Comparison of ENCODE assay signal across 1 cellular context in genomic region chr2:133377599-133377998, GRCh38.
A peak's percentile ranks its signal among the peaks of the same experiment; 100 is the strongest.
TF ChIP-seq lines count a peak whose summit lies in the region.

No MANE protein-coding gene starts in this region.

TF ChIP-seq in GM23338, 12 proteins besides CTCF, POLR2A, EP300 and RAD21 (continued from another document):
- peak; percentile 77; the same call in 1 of the 2 replicates for TF ChIP-seq ZNF462 (CRISPR knock-in tag; IDR thresholded peaks at IDR 0.05)
- no peak for TF ChIP-seq STAT1 (IDR thresholded peaks at IDR 0.05; ENCODE audit: unreplicated experiment)
- TF ChIP-seq CREB1 (CRISPR knock-in tag; IDR thresholded peaks at IDR 0.05; ENCODE audit: low read depth), result no peak
- no peak for TF ChIP-seq EZH2phosphoT487 (IDR thresholded peaks at IDR 0.05; ENCODE audit: unreplicated experiment)
TF ChIP-seq in GM23338: peak in this region for 1.
